In genomic region chr3:50350527-50351317, GRCh38 we compare ENCODE assay signal across 1 cellular context.
TF ChIP-seq lines count a peak whose summit lies in the region.

CYB561D2 (plus strand) TSS chr3:50350862; CDS start chr3:50351434, 572 bp downstream.
NPRL2 (minus strand) TSS chr3:50350775; CDS start chr3:50350652, 123 bp downstream.

TF ChIP-seq in K562, 482 proteins besides CTCF, POLR2A, EP300 and RAD21 (continued from another document and continues in another):
- peak; percentile 92 for TF ChIP-seq ZBTB40 (IDR thresholded peaks at IDR 0.05)
- no peak for TF ChIP-seq ZBTB40 (CRISPR knock-in tag; IDR thresholded peaks at IDR 0.05)
- no peak for TF ChIP-seq GATAD2A (IDR thresholded peaks at IDR 0.05)
- TF ChIP-seq SRF (CRISPR knock-in tag; IDR thresholded peaks at IDR 0.05): no peak
- TF ChIP-seq TARDBP (IDR thresholded peaks at IDR 0.05): no peak
- no peak for TF ChIP-seq CC2D1A (IDR thresholded peaks at IDR 0.05)
- no peak for TF ChIP-seq CGGBP1 (CRISPR knock-in tag; IDR thresholded peaks at IDR 0.05)
- no peak for TF ChIP-seq CLOCK (CRISPR knock-in tag; IDR thresholded peaks at IDR 0.05; ENCODE audit: borderline replicate concordance)
- TF ChIP-seq FOXA1 (IDR thresholded peaks at IDR 0.05; ENCODE audit: borderline replicate concordance): no peak
- peak; percentile 100 for TF ChIP-seq ZNF143 (CRISPR knock-in tag; IDR thresholded peaks at IDR 0.05)
- TF ChIP-seq CREB1 (IDR thresholded peaks at IDR 0.05): peak; percentile 83
- TF ChIP-seq CREB1 (CRISPR knock-in tag; IDR thresholded peaks at IDR 0.05): peak; percentile 81
- no peak for TF ChIP-seq CHCHD3 (CRISPR knock-in tag; IDR thresholded peaks at IDR 0.05)
- no peak for TF ChIP-seq MLX (CRISPR knock-in tag; conservative IDR thresholded peaks at IDR 0.05)
- peak; percentile 51; the same call in 1 of the 2 replicates for TF ChIP-seq NR1H2 (CRISPR knock-in tag; IDR thresholded peaks at IDR 0.05)
- TF ChIP-seq NR2C1 (IDR thresholded peaks at IDR 0.05): peak; percentile 94
- TF ChIP-seq NR2C1 (tag; IDR thresholded peaks at IDR 0.05): peak; percentile 96
- TF ChIP-seq SOX6 (IDR thresholded peaks at IDR 0.05): no peak
- no peak for TF ChIP-seq POLR2H (tag; IDR thresholded peaks at IDR 0.05; ENCODE audit: low read depth)
- no peak for TF ChIP-seq NELFE (IDR thresholded peaks at IDR 0.05; ENCODE audit: insufficient read depth, insufficient read length)
- peak; percentile 90 for TF ChIP-seq ZNF592 (IDR thresholded peaks at IDR 0.05)
- TF ChIP-seq ZNF41 (CRISPR knock-in tag; conservative IDR thresholded peaks at IDR 0.05): no peak
- TF ChIP-seq ZNF589 (CRISPR knock-in tag; IDR thresholded peaks at IDR 0.05; ENCODE audit: low read depth): 0 out of 2 replicates have a peak, but pooled peaks have one; percentile 47
- TF ChIP-seq MYBL2 (IDR thresholded peaks at IDR 0.05; ENCODE audit: low read depth): no peak
- no peak for TF ChIP-seq MYBL2 (CRISPR knock-in tag; IDR thresholded peaks at IDR 0.05; ENCODE audit: borderline replicate concordance)
- TF ChIP-seq ZNF175 (CRISPR knock-in tag; IDR thresholded peaks at IDR 0.05; ENCODE audit: low read depth): peak; percentile 85; the same call in 1 of the 2 replicates
- no peak for TF ChIP-seq ZNF212 (CRISPR knock-in tag; IDR thresholded peaks at IDR 0.05)
- no peak for TF ChIP-seq NFE2 (IDR thresholded peaks at IDR 0.05; ENCODE audit: low read depth)
- TF ChIP-seq BRF1 (IDR thresholded peaks at IDR 0.05; ENCODE audit: borderline replicate concordance, extremely low read depth, insufficient read length): no peak
- peak; percentile 54; the same call in 1 of the 2 replicates for TF ChIP-seq MTA3 (IDR thresholded peaks at IDR 0.05; ENCODE audit: borderline replicate concordance)
- TF ChIP-seq ZNF239 (CRISPR knock-in tag; IDR thresholded peaks at IDR 0.05): no peak
- no peak for TF ChIP-seq ZFP91 (CRISPR knock-in tag; IDR thresholded peaks at IDR 0.05)
- TF ChIP-seq DMBX1 (CRISPR knock-in tag; IDR thresholded peaks at IDR 0.05; ENCODE audit: borderline replicate concordance): peak; percentile 52; the same call in 1 of the 2 replicates
- TF ChIP-seq RBM14 (IDR thresholded peaks at IDR 0.05; ENCODE audit: borderline replicate concordance, insufficient read depth, low read depth, low read length): no peak
- TF ChIP-seq SMAD3 (CRISPR knock-in tag; conservative IDR thresholded peaks at IDR 0.05): no peak
- peak; percentile 31 for TF ChIP-seq PCBP1 (IDR thresholded peaks at IDR 0.05; ENCODE audit: low read depth, low read length, poor library complexity, severe bottlenecking)
- TF ChIP-seq KLF10 (CRISPR knock-in tag; IDR thresholded peaks at IDR 0.05): no peak
- peak; percentile 93 for TF ChIP-seq ZNF644 (tag; IDR thresholded peaks at IDR 0.05; ENCODE audit: low read depth)
- TF ChIP-seq TSC22D4 (tag; IDR thresholded peaks at IDR 0.05): no peak
- TF ChIP-seq GTF2F1 (IDR thresholded peaks at IDR 0.05; ENCODE audit: low read depth, low read length): no peak
- no peak for TF ChIP-seq HINFP (tag; conservative IDR thresholded peaks at IDR 0.05; ENCODE audit: low read depth)
- peak; percentile 29 for TF ChIP-seq MEIS2 (IDR thresholded peaks at IDR 0.05; ENCODE audit: partially characterized antibody)
- TF ChIP-seq ZNF76 (CRISPR knock-in tag; IDR thresholded peaks at IDR 0.05; ENCODE audit: borderline replicate concordance): peak; percentile 75; the same call in 1 of the 2 replicates
- no peak for TF ChIP-seq GTF2E2 (tag; IDR thresholded peaks at IDR 0.05)
- TF ChIP-seq ETS1 (conservative IDR thresholded peaks at IDR 0.05; ENCODE audit: control insufficient read depth, low read depth, low read length): peak; percentile 99
- no peak for TF ChIP-seq NCOA2 (IDR thresholded peaks at IDR 0.05; ENCODE audit: partially characterized antibody in 2 of 2)
